In the genomic region with DNA sequence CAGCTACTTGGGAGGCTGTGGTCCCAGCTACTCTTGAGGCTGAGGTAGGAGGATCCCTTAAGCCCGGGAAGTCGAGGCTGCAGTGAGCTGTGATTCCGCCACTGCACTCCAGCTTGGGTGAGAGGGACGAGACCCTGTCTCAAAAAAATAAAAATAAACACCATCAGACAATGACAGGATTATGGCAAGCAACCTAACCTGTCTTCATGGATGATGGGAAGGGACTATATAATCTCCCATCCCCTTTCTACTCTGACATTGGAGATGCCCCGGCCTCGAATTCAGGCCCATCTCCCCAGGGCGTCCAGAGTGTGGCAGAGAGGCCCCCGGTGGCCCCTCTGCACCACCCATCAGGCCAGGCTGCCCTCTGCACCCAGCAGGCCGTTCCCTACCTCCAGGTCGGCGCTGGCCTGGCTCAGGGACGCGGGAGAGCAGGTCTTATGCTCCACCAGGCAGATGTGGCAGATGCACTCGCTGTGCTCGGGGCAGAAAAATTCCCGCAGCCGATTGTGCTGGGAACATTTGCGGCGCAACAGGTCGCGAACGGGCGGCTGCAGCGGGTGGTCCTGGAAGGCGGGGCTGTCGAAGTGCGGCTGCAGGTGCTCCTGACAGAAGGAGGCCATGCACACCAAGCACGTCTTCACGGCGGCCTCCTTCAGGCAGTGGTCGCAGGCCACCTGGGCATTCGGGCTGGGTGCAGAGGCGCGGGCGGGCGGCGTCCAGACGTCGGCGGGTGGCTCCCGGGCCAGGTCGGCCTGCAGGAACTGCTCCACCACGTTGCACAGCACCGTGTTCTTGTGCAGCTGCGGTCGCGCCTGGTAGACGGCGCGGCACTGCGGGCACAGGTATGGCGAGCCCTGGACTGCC, we compare ENCODE assay signal across 8 cellular contexts. TPM values are rescaled to one million over a fixed set of nuclear protein-coding genes. Genes with fewer than 3 reads are reported as not detected.
A peak's percentile ranks its signal among the peaks of the same experiment; 100 is the strongest.
DNase-seq lines count a peak whose midpoint lies in the region; ATAC-seq, FAIRE-seq and TF ChIP-seq lines count a peak whose summit lies in the region.

No MANE protein-coding gene starts in this region.

- no peak for FAIRE-seq in HTR-8/SVneo (lab: Jason Lieb, UNC)

- peak overlapping the region; percentile 85 for H3K27ac ChIP-seq in foreskin keratinocyte
- H3K27ac ChIP-seq in osteoblast (ENCODE audit: low read depth, low read length): peak overlapping the region; percentile 68

- no peak for TF ChIP-seq CTCF in WI38 (IDR thresholded peaks at IDR 0.05; ENCODE audit: low read depth, low read length)
- TF ChIP-seq CTCF in foreskin keratinocyte (conservative IDR thresholded peaks at IDR 0.05): no peak
- TF ChIP-seq CTCF in osteoblast (IDR thresholded peaks at IDR 0.05; ENCODE audit: extremely low read depth, low read depth, low read length): no peak

- H3K4me3 ChIP-seq in GM08714 (ENCODE audit: low read length) (peak overlapping the region; percentile 79), WI38 (ENCODE audit: low read depth, low read length) (peak overlapping the region; percentile 90), osteoblast (ENCODE audit: insufficient read depth, low read length) (peak overlapping the region; percentile 83)

- peaks cover 64% of the 10 kb centered on the region for H3K79me2 ChIP-seq in osteoblast (ENCODE audit: insufficient read depth, low read length)

- peak; percentile 30 for ATAC-seq in GM21447 (IDR thresholded peaks at IDR 0.05; ENCODE audit: unreplicated experiment)
- ATAC-seq in foreskin keratinocyte: peak; percentile 38

- peak overlapping the region; percentile 92 for H3K4me2 ChIP-seq in osteoblast (ENCODE audit: insufficient read depth, low read length)

- H3K27me3 ChIP-seq in foreskin keratinocyte (no peaks in the 10 kb centered on the region), osteoblast (ENCODE audit: insufficient read depth, low read length) (no peaks in the 10 kb centered on the region)

- no peaks in the 10 kb centered on the region for H3K9me3 ChIP-seq in osteoblast (ENCODE audit: low read depth, low read length)

- H3K36me3 ChIP-seq in osteoblast (ENCODE audit: insufficient read depth, low read length): peaks cover 5% of the 10 kb centered on the region

- H3K4me1 ChIP-seq in foreskin keratinocyte (peaks cover 24% of the 10 kb centered on the region), osteoblast (ENCODE audit: insufficient read depth, low read length) (peaks cover 32% of the 10 kb centered on the region)

- H4K20me1 ChIP-seq in osteoblast (ENCODE audit: insufficient read depth, low read length): peaks cover 12% of the 10 kb centered on the region

- DNase-seq in HTR-8/SVneo (ENCODE audit: insufficient read length, low spot score) (peak; percentile 23), foreskin keratinocyte (no peak), osteoblast (ENCODE audit: insufficient read length, low spot score, missing footprints) (no peak), NCI-H2029 treated with DMSO at 0.1 percent for 48 hours (lab: John Stamatoyannopoulos, UW) (no peak), GF-D8 (lab: John Stamatoyannopoulos, UW) (no peak)

- H2AFZ ChIP-seq in osteoblast (ENCODE audit: low read length): peak overlapping the region; percentile 80

RNA-seq across cellular contexts. Expression of a gene that starts 0.6 kb away (rescaled TPM):
- total RNA-seq in foreskin keratinocyte: 66.1 and 72.4 TPM in 2 replicates
- 29.5 TPM in 2 replicates for polyA plus RNA-seq in foreskin keratinocyte
- total RNA-seq in osteoblast: 46.9 and 49.9 TPM in 2 replicates

RNA-seq across cellular contexts. Expression of a gene that starts 47.6 kb away (rescaled TPM):
- total RNA-seq in foreskin keratinocyte: 18.6 and 19.9 TPM in 2 replicates
- 10.2 and 11.6 TPM in 2 replicates for polyA plus RNA-seq in foreskin keratinocyte
- total RNA-seq in osteoblast: 11.2 and 11.9 TPM in 2 replicates
